In genomic region chr2:201872576-201872975, GRCh38 we compare ENCODE assay signal across 1 cellular context.
TF ChIP-seq lines count a peak whose summit lies in the region.

No MANE protein-coding gene starts in this region.

TF ChIP-seq in GM23338, 12 proteins besides CTCF, POLR2A, EP300 and RAD21 (continued from another document):
- no peak for TF ChIP-seq ZNF462 (CRISPR knock-in tag; IDR thresholded peaks at IDR 0.05)
- no peak for TF ChIP-seq CREB1 (CRISPR knock-in tag; IDR thresholded peaks at IDR 0.05; ENCODE audit: low read depth)
- no peak for TF ChIP-seq EZH2 (IDR thresholded peaks at IDR 0.05; ENCODE audit: low read depth, unreplicated experiment)
